ENCODE assay signal across 1 cellular context in genomic region chr7:2751086-2751485, GRCh38.
TF ChIP-seq lines count a peak whose summit lies in the region.

No MANE protein-coding gene starts in this region.

TF ChIP-seq in WTC11, 78 proteins besides CTCF, POLR2A, EP300 and RAD21 (continued from another document):
- no peak for TF ChIP-seq GRHL2 (CRISPR knock-in tag; IDR thresholded peaks at IDR 0.05; ENCODE audit: insufficient replicate concordance, severe bottlenecking)
